ENCODE assay signal across 8 cellular contexts in the genomic region with DNA sequence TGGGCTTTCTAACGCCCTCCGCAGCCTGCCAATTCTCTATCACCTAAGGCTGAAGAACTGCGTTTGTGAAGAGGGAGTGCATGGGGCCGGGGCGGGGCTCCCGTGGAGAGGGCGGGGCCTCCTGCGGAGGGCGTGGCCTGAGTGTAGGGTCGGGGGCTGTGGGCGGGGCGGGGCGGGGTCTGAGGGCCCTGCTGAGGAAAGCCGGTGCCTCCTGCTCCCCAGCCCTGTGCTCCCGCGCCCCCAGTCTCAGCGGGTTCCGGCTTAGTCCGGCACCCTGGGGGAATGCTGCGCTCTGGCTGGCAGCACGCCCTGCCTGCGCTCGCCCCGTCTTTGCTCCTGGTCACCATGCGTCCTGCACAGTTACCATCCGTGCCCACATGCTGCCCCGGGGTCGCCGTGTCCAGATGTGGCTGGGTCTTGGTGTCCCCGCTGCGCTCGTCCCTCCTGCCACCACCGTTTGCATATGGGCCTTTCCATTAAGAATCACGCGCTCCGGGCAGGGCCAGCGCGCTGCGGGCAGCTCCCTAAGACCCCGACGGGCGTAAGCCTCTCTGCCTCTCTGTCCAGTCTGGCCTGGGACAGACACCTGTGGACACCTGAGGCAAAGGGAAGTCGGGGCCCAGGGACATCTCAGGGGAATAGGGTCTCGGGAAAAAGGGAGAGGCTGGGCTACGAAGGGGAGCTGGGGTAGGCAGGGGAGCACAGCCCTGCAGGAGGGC.
DNase-seq lines count a peak whose midpoint lies in the region; TF ChIP-seq lines count a peak whose summit lies in the region.

No MANE protein-coding gene starts in this region.

- peak overlapping the region; percentile 86 to 95 for H3K4me3 Mint-ChIP-seq in CD14-positive monocyte
- no peak overlapping the region for H3K4me3 Mint-ChIP-seq in activated T-helper 1 cell treated with anti-CD3 and anti-CD28 coated beads, Interleukin-12 subunit alpha, Interleukin-12 subunit beta, Interleukin-2, Interleukin-4 antibody, amounts not matched to agents 30 ng/mL and 10 ng/mL and 1 ng/mL, durations not matched to agents 14 hours and 24 hours and 36 hours

- H3K4me1 ChIP-seq in esophagus squamous epithelium: peaks cover 9 to 19% (median 15%) of the 10 kb centered on the region in 3 donors
- H3K4me1 ChIP-seq in rectal smooth muscle tissue (ENCODE audit: control insufficient read depth, insufficient read depth, low read length): no peaks in the 10 kb centered on the region

- H3K27ac ChIP-seq in esophagus squamous epithelium (no peak overlapping the region), rectal smooth muscle tissue (ENCODE audit: low read depth, low read length) (no peak overlapping the region)

- H3K9me3 ChIP-seq in esophagus squamous epithelium: no peaks in the 10 kb centered on the region

- H3K36me3 Mint-ChIP-seq in CD14-positive monocyte: peaks cover 0 to 2% of the 10 kb centered on the region in 2 donors
- H3K36me3 Mint-ChIP-seq in activated T-helper 1 cell treated with anti-CD3 and anti-CD28 coated beads, Interleukin-12 subunit alpha, Interleukin-12 subunit beta, Interleukin-2, Interleukin-4 antibody, amounts not matched to agents 30 ng/mL and 10 ng/mL and 1 ng/mL, durations not matched to agents 14 hours and 24 hours and 36 hours (ENCODE audit: low read depth): no peaks in the 10 kb centered on the region

- H3K27me3 ChIP-seq in esophagus squamous epithelium (peaks cover 0 to 78% (median 5%) of the 10 kb centered on the region in 4 donors), rectal smooth muscle tissue (ENCODE audit: control insufficient read depth, insufficient read depth, low read length) (peaks cover 7% of the 10 kb centered on the region)

- H3K9ac ChIP-seq in rectal smooth muscle tissue (ENCODE audit: low read length): no peak overlapping the region

- TF ChIP-seq POLR2A in esophagus squamous epithelium (IDR thresholded peaks at IDR 0.05): no peak

- no peak for DNase-seq in CD14-positive monocyte (ENCODE audit: low spot score)
- peak; percentile 39 to 60 for DNase-seq in activated CD4-positive, alpha-beta T cell treated with anti-CD3 and anti-CD28 coated beads for 24 hours (ENCODE audit: low read depth in 2 of 2)
- DNase-seq in esophagus squamous epithelium (lab: John Stamatoyannopoulos, UW): no peak
- DNase-seq in putamen (ENCODE audit: low spot score): no peak
- no peak for DNase-seq in amygdala (lab: John Stamatoyannopoulos, UW)
- no peak for DNase-seq in UCSD-AML1 (lab: John Stamatoyannopoulos, UW; ENCODE audit: unreplicated experiment)
- no peak for DNase-seq in activated T-helper 1 cell treated with anti-CD3 and anti-CD28 coated beads, Interleukin-12 subunit alpha, Interleukin-12 subunit beta, Interleukin-2, Interleukin-4 antibody, amounts not matched to agents 30 ng/mL and 10 ng/mL and 1 ng/mL, durations not matched to agents 14 hours and 24 hours and 36 hours (ENCODE audit: low spot score)

- H3K36me3 ChIP-seq in esophagus squamous epithelium (no peaks in the 10 kb centered on the region), rectal smooth muscle tissue (ENCODE audit: control insufficient read depth, insufficient read depth, low read length) (no peaks in the 10 kb centered on the region)

- peaks cover 28 to 39% (median 30%) of the 10 kb centered on the region in 3 donors for H3K27me3 Mint-ChIP-seq in CD14-positive monocyte (ENCODE audit: low read depth in 3 of 3)
- H3K27me3 Mint-ChIP-seq in activated T-helper 1 cell treated with anti-CD3 and anti-CD28 coated beads, Interleukin-12 subunit alpha, Interleukin-12 subunit beta, Interleukin-2, Interleukin-4 antibody, amounts not matched to agents 30 ng/mL and 10 ng/mL and 1 ng/mL, durations not matched to agents 14 hours and 24 hours and 36 hours (ENCODE audit: insufficient read depth): peaks cover 27% of the 10 kb centered on the region

- H3K4me3 ChIP-seq in esophagus squamous epithelium: peak overlapping the region in 3 of 4 donors; percentile 16 to 47 (median 22)
- peak overlapping the region; percentile 13 for H3K4me3 ChIP-seq in rectal smooth muscle tissue (ENCODE audit: low read length)

- H3K9me3 Mint-ChIP-seq in CD14-positive monocyte: peaks cover 0 to 9% (median 2%) of the 10 kb centered on the region in 7 donors
- H3K9me3 Mint-ChIP-seq in activated T-helper 1 cell treated with anti-CD3 and anti-CD28 coated beads, Interleukin-12 subunit alpha, Interleukin-12 subunit beta, Interleukin-2, Interleukin-4 antibody, amounts not matched to agents 30 ng/mL and 10 ng/mL and 1 ng/mL, durations not matched to agents 14 hours and 24 hours and 36 hours: no peaks in the 10 kb centered on the region

- H3K4me1 Mint-ChIP-seq in CD14-positive monocyte: peaks cover 25% of the 10 kb centered on the region
- H3K4me1 Mint-ChIP-seq in activated T-helper 1 cell treated with anti-CD3 and anti-CD28 coated beads, Interleukin-12 subunit alpha, Interleukin-12 subunit beta, Interleukin-2, Interleukin-4 antibody, amounts not matched to agents 30 ng/mL and 10 ng/mL and 1 ng/mL, durations not matched to agents 14 hours and 24 hours and 36 hours (ENCODE audit: low read depth): no peaks in the 10 kb centered on the region

- H3K27ac Mint-ChIP-seq in CD14-positive monocyte: no peak overlapping the region
- no peak overlapping the region for H3K27ac Mint-ChIP-seq in activated T-helper 1 cell treated with anti-CD3 and anti-CD28 coated beads, Interleukin-12 subunit alpha, Interleukin-12 subunit beta, Interleukin-2, Interleukin-4 antibody, amounts not matched to agents 30 ng/mL and 10 ng/mL and 1 ng/mL, durations not matched to agents 14 hours and 24 hours and 36 hours

- WGBS in esophagus squamous epithelium, 2 donors: 24% methylated on average over 3 of the region's 45 CpGs; no CpG with 5 or more reads in 1 of the 2 donors

- intact Hi-C loops in CD14-positive monocyte (cut with micrococcal nuclease) (loop anchor here in 1 of 2 donors (10.0 kb wide), 1 partner anchor 82 kb away; no protein-coding TSS in a partner anchor), esophagus squamous epithelium (cut with DNase I) (no loop called here)
- intact Hi-C loops in activated T-helper 1 cell treated with anti-CD3 and anti-CD28 coated beads, Interleukin-12 subunit alpha, Interleukin-12 subunit beta, Interleukin-2, Interleukin-4 antibody, amounts not matched to agents 30 ng/mL and 10 ng/mL and 1 ng/mL, durations not matched to agents 14 hours and 24 hours and 36 hours (cut with micrococcal nuclease): no loop called here

- no peak for TF ChIP-seq CTCF in CD14-positive monocyte (IDR thresholded peaks at IDR 0.05)
- no peak for TF ChIP-seq CTCF in esophagus squamous epithelium (IDR thresholded peaks at IDR 0.05)

Comparison
In these comparisons a context has a peak if more than half of its experiments do, and no peak if none do; other contexts are left out.
1. DNase-seq: peak in activated CD4-positive, alpha-beta T cell treated with anti-CD3 and anti-CD28 coated beads for 24 hours (2 of 2); none in CD14-positive monocyte (single experiment), esophagus squamous epithelium (single experiment), putamen (single experiment), amygdala (0 of 56), UCSD-AML1 (single experiment) and activated T-helper 1 cell treated with anti-CD3 and anti-CD28 coated beads, Interleukin-12 subunit alpha, Interleukin-12 subunit beta, Interleukin-2, Interleukin-4 antibody, amounts not matched to agents 30 ng/mL and 10 ng/mL and 1 ng/mL, durations not matched to agents 14 hours and 24 hours and 36 hours (single experiment).